ENCODE assay signal across 21 cellular contexts in genomic region chr1:53155945-53156344, GRCh38. TPM values are rescaled to one million over a fixed set of nuclear protein-coding genes. Genes with fewer than 3 reads are reported as not detected.
DNase-seq lines count a peak whose midpoint lies in the region; ATAC-seq and TF ChIP-seq lines count a peak whose summit lies in the region.
"Had no signal": no experiment of that assay in that cellular context is flagged by ENCODE, and none has a peak within 500 bp of the region (broad histone marks: within the 10 kb centered on the region; RNA-seq: fewer than 3 reads in every experiment).

No MANE protein-coding gene starts in this region.

- H3K9me3 Mint-ChIP-seq in stimulated activated memory B cell treated with anti-CD40 and anti-IgM and Interleukin-4, amounts not matched to agents 10 μg/mL and 1 μg/mL and 100 μg/mL, for 72 hours: no peaks in the 10 kb centered on the region
- H3K9me3 Mint-ChIP-seq: CD4-positive, CD25-positive, alpha-beta regulatory T cell; CD8-positive, alpha-beta T cell had no signal

- intact Hi-C loops in spleen (cut with DNase I; ENCODE audit: low total_unique reads): no loop called here

- no peaks in the 10 kb centered on the region for H3K4me1 Mint-ChIP-seq in stimulated activated memory B cell treated with anti-CD40 and anti-IgM and Interleukin-4, amounts not matched to agents 10 μg/mL and 1 μg/mL and 100 μg/mL, for 72 hours
- H3K4me1 Mint-ChIP-seq: B cell; CD4-positive, CD25-positive, alpha-beta regulatory T cell had no signal

- no peak overlapping the region for H3K4me3 Mint-ChIP-seq in stimulated activated memory B cell treated with anti-CD40 and anti-IgM and Interleukin-4, amounts not matched to agents 10 μg/mL and 1 μg/mL and 100 μg/mL, for 72 hours
- H3K4me3 Mint-ChIP-seq: B cell; CD4-positive, CD25-positive, alpha-beta regulatory T cell; CD8-positive, alpha-beta T cell had no signal

- H3K36me3 Mint-ChIP-seq in stimulated activated memory B cell treated with anti-CD40 and anti-IgM and Interleukin-4, amounts not matched to agents 10 μg/mL and 1 μg/mL and 100 μg/mL, for 72 hours: no peaks in the 10 kb centered on the region
- H3K36me3 Mint-ChIP-seq: CD4-positive, CD25-positive, alpha-beta regulatory T cell; CD8-positive, alpha-beta T cell had no signal

- H3K27me3 ChIP-seq in spleen (replicated peaks in 1 of 7): peaks cover 0 to 14% (median 0%) of the 10 kb centered on the region in 7 donors
- H3K27me3 ChIP-seq: BLaER1 had no signal

- H3K4me1 ChIP-seq in spleen: no peaks in the 10 kb centered on the region
- H3K4me1 ChIP-seq: BLaER1 had no signal

- TF ChIP-seq CTCF in coronary artery (IDR thresholded peaks at IDR 0.05): no peak
- TF ChIP-seq CTCF in spleen (IDR thresholded peaks at IDR 0.05 in 8 of 11, conservative IDR thresholded peaks at IDR 0.05 in 3 of 11): no peak

- DNase-seq in coronary artery (ENCODE audit: low spot score): peak; percentile 12
- no peak for DNase-seq in left lobe of liver (ENCODE audit: low spot score)
- peak; percentile 19 for DNase-seq in spleen
- DNase-seq in AG08396 (ENCODE audit: low spot score): no peak
- DNase-seq: Caco-2; CD4-positive, CD25-positive, alpha-beta regulatory T cell; CD8-positive, alpha-beta T cell; DMS79; EL; GDM1; GOT3; H7; HCEC 1CT had no signal

- ATAC-seq in left lobe of liver (peak; percentile 56), HG03108 (IDR thresholded peaks at IDR 0.05; ENCODE audit: unreplicated experiment) (no peak)
- no peak for ATAC-seq in stimulated activated memory B cell treated with anti-CD40 and anti-IgM and Interleukin-4, amounts not matched to agents 10 μg/mL and 1 μg/mL and 100 μg/mL, for 72 hours
- ATAC-seq: CD8-positive, alpha-beta T cell; GM12878 had no signal

- TF ChIP-seq POLR2A in spleen (IDR thresholded peaks at IDR 0.05): no peak

- no peak overlapping the region for H3K27ac Mint-ChIP-seq in stimulated activated memory B cell treated with anti-CD40 and anti-IgM and Interleukin-4, amounts not matched to agents 10 μg/mL and 1 μg/mL and 100 μg/mL, for 72 hours
- H3K27ac Mint-ChIP-seq: B cell; CD4-positive, CD25-positive, alpha-beta regulatory T cell; CD8-positive, alpha-beta T cell had no signal

- no peaks in the 10 kb centered on the region for H3K9me3 ChIP-seq in spleen
- H3K9me3 ChIP-seq: BLaER1, Caco-2 had no signal

- no peaks in the 10 kb centered on the region for H3K36me3 ChIP-seq in spleen
- H3K36me3 ChIP-seq: BLaER1 had no signal

- 82 to 92% (median 89%) methylated on average over 7 of the region's 7 CpGs for WGBS in spleen, 5 donors

- H3K27ac ChIP-seq in coronary artery: no peak overlapping the region
- no peak overlapping the region for H3K27ac ChIP-seq in spleen
- H3K27ac ChIP-seq: BLaER1, C4-2B had no signal

- H3K4me3 ChIP-seq in coronary artery (no peak overlapping the region), spleen (no peak overlapping the region)
- H3K4me3 ChIP-seq: BLaER1, GM12878 had no signal

- no peaks in the 10 kb centered on the region for H3K27me3 Mint-ChIP-seq in stimulated activated memory B cell treated with anti-CD40 and anti-IgM and Interleukin-4, amounts not matched to agents 10 μg/mL and 1 μg/mL and 100 μg/mL, for 72 hours

RNA-seq across cellular contexts. Expression of gene SLC1A7, which starts 13.5 kb away (rescaled TPM):
- 0.35 TPM for total RNA-seq in left lobe of liver
- total RNA-seq in spleen: under 1 TPM in 1 of 7 donors, not detected in 6; 0.10 TPM
- polyA plus RNA-seq in spleen: under 1 TPM; 0.02 to 0.19 (median 0.07) TPM
- total RNA-seq: A172; A673; B cell; Caco-2; CD4-positive, CD25-positive, alpha-beta regulatory T cell; CD8-positive, alpha-beta T cell; GM12878; H7 had no signal
- polyA plus RNA-seq: CD4-positive, CD25-positive, alpha-beta regulatory T cell; GM12878 had no signal

RNA-seq across cellular contexts. Expression of gene CPT2, which starts 40.7 kb away (rescaled TPM):
- 96.0 TPM for total RNA-seq in left lobe of liver
- 10 to 100 TPM; 14.1 to 30.9 (median 20.9) TPM for total RNA-seq in spleen
- 10 to 100 TPM in 1 of 3 donors, 1 to 10 TPM in 2; 7.1 to 11.3 (median 8.1) TPM for polyA plus RNA-seq in spleen

Comparison
In these comparisons a context has a peak if more than half of its experiments do, and no peak if none do; other contexts are left out.
1. DNase-seq: peak in coronary artery (single experiment) and spleen (single experiment); none in left lobe of liver (single experiment) and AG08396 (single experiment).